6 cellular contexts compared by ENCODE assay signal in genomic region chr19:54188224-54188871, GRCh38. TPM values are rescaled to one million over a fixed set of nuclear protein-coding genes. Genes with fewer than 3 reads are reported as not detected.
DNase-seq lines count a peak whose midpoint lies in the region; TF ChIP-seq lines count a peak whose summit lies in the region.

No MANE protein-coding gene starts in this region.

- H3K4me3 Mint-ChIP-seq in Caco-2 (ENCODE audit: unreplicated experiment), result peak overlapping the region; percentile 85

- no peak overlapping the region for H3K27ac ChIP-seq in SK-N-MC
- H3K27ac ChIP-seq in sigmoid colon, result peak overlapping the region; percentile 94 to 99 (median 98)

- no peak for TF ChIP-seq EP300 in sigmoid colon (IDR thresholded peaks at IDR 0.05)

- H3K36me3 ChIP-seq in Caco-2 (ENCODE audit: control insufficient read depth, insufficient read depth, low read length) (no peaks in the 10 kb centered on the region), SK-N-MC (ENCODE audit: insufficient read depth, low read length) (peaks cover 5% of the 10 kb centered on the region), sigmoid colon (peaks cover 0 to 21% (median 3%) of the 10 kb centered on the region in 4 donors)

- no peaks in the 10 kb centered on the region for H3K9me3 Mint-ChIP-seq in Caco-2 (ENCODE audit: unreplicated experiment)

- no peak for TF ChIP-seq POLR2A in sigmoid colon (IDR thresholded peaks at IDR 0.05)

- no peaks in the 10 kb centered on the region for H3K27me3 Mint-ChIP-seq in Caco-2 (ENCODE audit: insufficient read depth, unreplicated experiment)

- BruUV-seq in Caco-2 (replicated peaks; lab: Mats Ljungman, UMichigan), result TSS peak; percentile 26

- no peaks in the 10 kb centered on the region for H3K27me3 ChIP-seq in Caco-2 (replicated peaks; ENCODE audit: control insufficient read depth, insufficient read depth, low read length)
- H3K27me3 ChIP-seq in sigmoid colon, result no peaks in the 10 kb centered on the region

- no peak for TF ChIP-seq CTCF in Caco-2 (IDR thresholded peaks at IDR 0.05; ENCODE audit: insufficient read depth in 1 of 2, low read depth in 1 of 2, low read length in 1 of 2, severe bottlenecking in 1 of 2, unreplicated experiment in 1 of 2)
- TF ChIP-seq CTCF in sigmoid colon (IDR thresholded peaks at IDR 0.05), result no peak

- H3K36me3 Mint-ChIP-seq in Caco-2 (ENCODE audit: insufficient read depth, unreplicated experiment), result peaks cover 75% of the 10 kb centered on the region

- H3K9ac ChIP-seq in SK-N-MC (ENCODE audit: insufficient read length), result peak overlapping the region; percentile 94

- H3K9me3 ChIP-seq in Caco-2, result no peaks in the 10 kb centered on the region
- no peaks in the 10 kb centered on the region for H3K9me3 ChIP-seq in SK-N-MC (ENCODE audit: low read depth, low read length)
- H3K9me3 ChIP-seq in sigmoid colon, result no peaks in the 10 kb centered on the region

- intact Hi-C loops in Caco-2 (cut with micrococcal nuclease; ENCODE audit: unreplicated experiment) (no loop called here), sigmoid colon (cut with DNase I) (loop anchor here (2.0 to 5.0 kb wide), 2 partner anchors 20 to 44 kb away; no protein-coding TSS in a partner anchor)

- POLR2A ChIA-PET in Caco-2 (lab: Charles Lee), result interaction anchor here (0.7 to 5.7 kb wide), 8 partner anchors 11 to 73 kb away, joined by 3 to 98 read pairs (median 12); partner anchors contain the start of genes CNOT3, PRPF31, RPS9 and TFPT

- CTCF ChIA-PET in Caco-2 (lab: Charles Lee), result interaction anchor here (0.6 to 3.4 kb wide), 6 partner anchors 14 to 792 kb away, joined by 3 to 56 read pairs (median 8); partner anchors contain the start of genes LENG1 and TMC4

- H3K4me1 ChIP-seq in Caco-2 (0 out of 2 replicates have a peak, but pooled peaks cover 6% of the 10 kb centered on the region), sigmoid colon (peaks cover 0 to 28% (median 26%) of the 10 kb centered on the region in 4 donors)

- H3K4me3 ChIP-seq in Caco-2 (ENCODE audit: low read depth, low read length) (peak overlapping the region; percentile 71), SK-N-MC (peak overlapping the region; percentile 94), sigmoid colon (peak overlapping the region in 3 of 4 donors; percentile 85 to 95 (median 91))

- H3K4me1 Mint-ChIP-seq in Caco-2 (ENCODE audit: low read depth, unreplicated experiment), result peaks cover 34% of the 10 kb centered on the region

- 15% methylated on average over 12 of the region's 12 CpGs for WGBS in sigmoid colon, 2 donors

- DNase-seq in Caco-2, result no peak
- DNase-seq in SK-N-MC (ENCODE audit: low read depth, low spot score), result no peak
- DNase-seq in effector CD8-positive, alpha-beta T cell (lab: John Stamatoyannopoulos, UW), result peak; percentile 25
- DNase-seq in sigmoid colon, result no peak
- DNase-seq in DMS114 treated with DMSO at 0.1 percent for 48 hours (lab: John Stamatoyannopoulos, UW; ENCODE audit: unreplicated experiment), result no peak
- no peak for DNase-seq in NCI-H446 treated with DMSO at 0.1 percent for 48 hours (lab: John Stamatoyannopoulos, UW)

- H3K27ac Mint-ChIP-seq in Caco-2 (ENCODE audit: unreplicated experiment), result peak overlapping the region; percentile 98

RNA-seq across cellular contexts. Expression of gene MBOAT7, which starts 1.0 kb away (rescaled TPM):
- total RNA-seq in Caco-2 (2022) (137 and 149 TPM in 2 replicates), sigmoid colon (10 to 100 TPM; 20.1 to 49.7 (median 31.0) TPM)
- 10 to 100 TPM; 15.0 to 79.7 (median 16.0) TPM for polyA plus RNA-seq in sigmoid colon

RNA-seq across cellular contexts. Expression of gene TSEN34, which starts 2.8 kb away (rescaled TPM):
- total RNA-seq in Caco-2 (2022) (42.6 TPM in 2 replicates), sigmoid colon (10 to 100 TPM; 41.5 to 80.9 (median 53.2) TPM)
- polyA plus RNA-seq in sigmoid colon, result 10 to 100 TPM; 47.3 to 61.9 (median 52.5) TPM

RNA-seq across cellular contexts. Expression of gene RPS9, which starts 12.3 kb away (rescaled TPM):
- total RNA-seq in Caco-2 (2022), result 1,040 and 1,045 TPM in 2 replicates
- 1,000 to 10,000 TPM; 2,139 to 2,970 (median 2,693) TPM for total RNA-seq in sigmoid colon
- polyA plus RNA-seq in sigmoid colon, result 1,000 to 10,000 TPM; 3,254 to 5,599 (median 3,699) TPM

RNA-seq across cellular contexts. Expression of gene TMC4, which starts 15.4 kb away (rescaled TPM):
- total RNA-seq in Caco-2 (2022) (38.9 and 45.9 TPM in 2 replicates), sigmoid colon (1 to 10 TPM in 1 of 4 donors, under 1 TPM in 1, not detected in 2; 0.66 to 1.4 TPM)
- 10 to 100 TPM; 13.9 to 55.4 (median 25.2) TPM for polyA plus RNA-seq in sigmoid colon

RNA-seq across cellular contexts. Expression of gene LENG1, which starts 28.8 kb away (rescaled TPM):
- total RNA-seq in Caco-2 (2022) (6.6 and 6.9 TPM in 2 replicates), sigmoid colon (1 to 10 TPM; 7.8 to 10.0 (median 8.7) TPM)
- 10 to 100 TPM in 1 of 3 donors, 1 to 10 TPM in 2; 8.4 to 11.5 (median 8.6) TPM for polyA plus RNA-seq in sigmoid colon
